1 cellular context compared by ENCODE assay signal in genomic region chr2:204110250-204111183, GRCh38.
A peak's percentile ranks its signal among the peaks of the same experiment; 100 is the strongest.
TF ChIP-seq lines count a peak whose summit lies in the region.

No MANE protein-coding gene starts in this region.

TF ChIP-seq in GM12878, 131 proteins besides CTCF, POLR2A, EP300 and RAD21 (continued from another document):
- TF ChIP-seq CUX1 (IDR thresholded peaks at IDR 0.05; ENCODE audit: insufficient replicate concordance, low read depth, low read length) (no peak), DPF2 (IDR thresholded peaks at IDR 0.05) (no peak), RUNX3 (IDR thresholded peaks at IDR 0.05; ENCODE audit: low read length) (peak; percentile 76), ATF3 (IDR thresholded peaks at IDR 0.05; ENCODE audit: borderline replicate concordance, extremely low read depth, low read depth, low read length) (no peak), BHLHE40 (IDR thresholded peaks at IDR 0.05; ENCODE audit: borderline replicate concordance in 1 of 2, low read depth in 2 of 2, low read length in 1 of 2) (peak; percentile 34 to 37; a peak in 2 of 4 replicates), RCOR1 (conservative IDR thresholded peaks at IDR 0.05; ENCODE audit: low read depth, low read length) (no peak), BMI1 (IDR thresholded peaks at IDR 0.05; ENCODE audit: borderline replicate concordance) (no peak)
